In the genomic region with DNA sequence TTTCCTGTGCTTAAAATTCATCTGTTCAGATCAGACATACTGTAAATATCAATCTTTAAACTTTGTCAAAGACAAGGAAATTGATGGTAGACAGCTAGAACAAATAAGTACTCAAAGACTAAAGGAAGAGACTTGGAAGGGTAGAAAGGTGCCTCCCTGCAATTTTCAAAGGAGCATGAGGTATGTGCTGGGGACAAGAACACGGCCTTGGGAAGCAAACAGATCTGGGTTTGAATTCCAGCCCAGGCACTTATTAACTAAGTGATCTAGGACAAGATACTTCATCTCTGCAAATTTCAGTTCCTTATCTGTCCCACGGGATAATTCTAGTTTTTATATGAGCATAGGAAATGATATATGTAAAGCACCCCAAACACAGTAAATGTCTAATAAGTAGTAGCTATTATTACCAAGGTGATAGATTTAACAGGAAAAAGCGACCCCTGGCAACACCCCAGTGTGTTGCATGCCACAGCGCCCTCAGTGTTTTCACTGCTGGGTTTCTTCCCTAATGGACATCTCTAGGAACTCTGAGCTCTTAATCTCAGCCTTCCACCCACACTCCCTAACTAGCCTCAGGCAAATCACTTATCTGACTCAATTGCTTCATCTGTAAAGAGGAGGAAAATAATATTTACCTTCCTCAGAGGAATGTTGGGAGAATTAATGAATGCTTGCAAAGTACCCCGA, we compare ENCODE assay signal across 17 cellular contexts. TPM values are rescaled to one million over a fixed set of nuclear protein-coding genes. Genes with fewer than 3 reads are reported as not detected.
A peak's percentile ranks its signal among the peaks of the same experiment; 100 is the strongest.
DNase-seq lines count a peak whose midpoint lies in the region; ATAC-seq and TF ChIP-seq lines count a peak whose summit lies in the region.
"Had no signal": no experiment of that assay in that cellular context is flagged by ENCODE, and none has a peak within 500 bp of the region (broad histone marks: within the 10 kb centered on the region; RNA-seq: fewer than 3 reads in every experiment).

No MANE protein-coding gene starts in this region.

- no peak for ATAC-seq in GM21526 (IDR thresholded peaks at IDR 0.05; ENCODE audit: low FRiP score, unreplicated experiment)
- ATAC-seq: lower lobe of right lung had no signal

- no peaks in the 10 kb centered on the region for H3K4me1 Mint-ChIP-seq in neural crest cell
- H3K4me1 Mint-ChIP-seq: activated naive CD8-positive, alpha-beta T cell treated with anti-CD3 and anti-CD28 coated beads, Interleukin-2, amount 10 ng/mL, durations not matched to agents 7 days and 5 days had no signal

- no peaks in the 10 kb centered on the region for H3K36me3 ChIP-seq in Karpas-422 (ENCODE audit: insufficient read depth, low read length)
- H3K36me3 ChIP-seq: lower lobe of right lung had no signal

- no peaks in the 10 kb centered on the region for H3K79me2 ChIP-seq in Karpas-422 (ENCODE audit: low read length)

- no peaks in the 10 kb centered on the region for H3K36me3 Mint-ChIP-seq in neural crest cell (ENCODE audit: low read depth)
- H3K36me3 Mint-ChIP-seq: activated naive CD8-positive, alpha-beta T cell treated with anti-CD3 and anti-CD28 coated beads, Interleukin-2, amount 10 ng/mL, durations not matched to agents 7 days and 5 days had no signal

- no peaks in the 10 kb centered on the region for H3K4me1 ChIP-seq in Karpas-422 (ENCODE audit: low read length)
- H3K4me1 ChIP-seq: lower lobe of right lung had no signal

- no peak overlapping the region for H3K4me2 ChIP-seq in Karpas-422 (ENCODE audit: low read depth, low read length, poor library complexity, severe bottlenecking)

- H3K4me3 ChIP-seq in Karpas-422 (ENCODE audit: low read length), result no peak overlapping the region
- H3K4me3 ChIP-seq: lower lobe of right lung had no signal

- no peak overlapping the region for H2AFZ ChIP-seq in Karpas-422 (ENCODE audit: low read length)

- H3K4me3 Mint-ChIP-seq in neural crest cell, result no peak overlapping the region
- H3K4me3 Mint-ChIP-seq: activated naive CD8-positive, alpha-beta T cell treated with anti-CD3 and anti-CD28 coated beads, Interleukin-2, amount 10 ng/mL, durations not matched to agents 7 days and 5 days; CD4-positive, alpha-beta T cell; dendritic cell treated with granulocyte-macrophage colony-stimulating factor and Interleukin-4, amounts not matched to agents 40 ng/mL and 50 ng/mL, for 4 days had no signal

- no peak overlapping the region for H3K27ac ChIP-seq in Karpas-422 (ENCODE audit: low read length)
- H3K27ac ChIP-seq: lower lobe of right lung had no signal

- H3K9me3 ChIP-seq in Karpas-422 (ENCODE audit: low read length), result no peaks in the 10 kb centered on the region
- H3K9me3 ChIP-seq: lower lobe of right lung had no signal

- H3K9me2 ChIP-seq in Karpas-422 (replicated peaks; ENCODE audit: insufficient read depth, low read length), result no peaks in the 10 kb centered on the region

- peaks cover 3% of the 10 kb centered on the region for H3K9me3 Mint-ChIP-seq in neural crest cell
- H3K9me3 Mint-ChIP-seq: activated naive CD8-positive, alpha-beta T cell treated with anti-CD3 and anti-CD28 coated beads, Interleukin-2, amount 10 ng/mL, durations not matched to agents 7 days and 5 days; CD4-positive, alpha-beta T cell had no signal

- DNase-seq in ELF-1 (ENCODE audit: low read depth, low spot score) (peak; percentile 28), Karpas-422 (peak; percentile 65), amniotic epithelial cell (ENCODE audit: low read depth) (peak; percentile 55), neural crest cell (ENCODE audit: low read depth, low spot score) (no peak), NCI-H2171 treated with DMSO at 0.1 percent for 48 hours (lab: John Stamatoyannopoulos, UW) (no peak), COLO668 (lab: John Stamatoyannopoulos, UW; ENCODE audit: unreplicated experiment) (no peak), HuH-7 (ENCODE audit: low spot score) (no peak)
- DNase-seq: activated CD4-positive, CD25-positive, alpha-beta regulatory T cell treated with anti-CD3 and anti-CD28 coated beads, Interleukin-2, amount 50 U/mL, for 72 hours; activated naive CD8-positive, alpha-beta T cell treated with anti-CD3 and anti-CD28 coated beads, Interleukin-2, amount 10 ng/mL, durations not matched to agents 7 days and 5 days; activated T-cell treated with anti-CD3 and anti-CD28 coated beads for 4 hours; CD4-positive, alpha-beta T cell; KG1; lower lobe of right lung; NCI-H1930; NK-92 treated with Interleukin-12 subunit alpha and Interleukin-12 subunit beta, amount 100 ng/mL, for 24 hours had no signal

- no peak overlapping the region for H3K9ac ChIP-seq in Karpas-422 (ENCODE audit: low read length)

- H3K27me3 Mint-ChIP-seq in neural crest cell (ENCODE audit: low read depth), result no peaks in the 10 kb centered on the region
- H3K27me3 Mint-ChIP-seq: dendritic cell treated with granulocyte-macrophage colony-stimulating factor and Interleukin-4, amounts not matched to agents 40 ng/mL and 50 ng/mL, for 4 days had no signal

- H4K20me1 ChIP-seq in Karpas-422 (ENCODE audit: insufficient read depth, low read depth, low read length), result no peaks in the 10 kb centered on the region

- no peaks in the 10 kb centered on the region for H3K27me3 ChIP-seq in Karpas-422 (ENCODE audit: low read length)

- H3K27ac Mint-ChIP-seq in neural crest cell (ENCODE audit: unreplicated experiment), result no peak overlapping the region
- H3K27ac Mint-ChIP-seq: activated naive CD8-positive, alpha-beta T cell treated with anti-CD3 and anti-CD28 coated beads, Interleukin-2, amount 10 ng/mL, durations not matched to agents 7 days and 5 days; CD4-positive, alpha-beta T cell; dendritic cell treated with granulocyte-macrophage colony-stimulating factor and Interleukin-4, amounts not matched to agents 40 ng/mL and 50 ng/mL, for 4 days had no signal

- TF ChIP-seq CTCF in neural crest cell (conservative IDR thresholded peaks at IDR 0.05), result peak; percentile 26

RNA-seq across cellular contexts. Expression of gene BMP4, which starts 44.7 kb away (rescaled TPM):
- not detected in 2 replicates for total RNA-seq in Karpas-422 (2014; rRNA removed; shearing (Covaris generic); ENCODE audit: low replicate concordance)
- 1.1 and 1.3 TPM in 2 replicates for total RNA-seq in neural crest cell
- total RNA-seq: CD4-positive, alpha-beta T cell had no signal

Comparison
In these comparisons a context has a peak if more than half of its experiments do, and no peak if none do; other contexts are left out.
1. DNase-seq: peak in ELF-1 (single experiment), Karpas-422 (single experiment) and amniotic epithelial cell (single experiment); none in neural crest cell (single experiment), NCI-H2171 treated with DMSO at 0.1 percent for 48 hours (single experiment), COLO668 (single experiment) and HuH-7 (single experiment).